ENCODE assay signal across 26 cellular contexts in the genomic region with DNA sequence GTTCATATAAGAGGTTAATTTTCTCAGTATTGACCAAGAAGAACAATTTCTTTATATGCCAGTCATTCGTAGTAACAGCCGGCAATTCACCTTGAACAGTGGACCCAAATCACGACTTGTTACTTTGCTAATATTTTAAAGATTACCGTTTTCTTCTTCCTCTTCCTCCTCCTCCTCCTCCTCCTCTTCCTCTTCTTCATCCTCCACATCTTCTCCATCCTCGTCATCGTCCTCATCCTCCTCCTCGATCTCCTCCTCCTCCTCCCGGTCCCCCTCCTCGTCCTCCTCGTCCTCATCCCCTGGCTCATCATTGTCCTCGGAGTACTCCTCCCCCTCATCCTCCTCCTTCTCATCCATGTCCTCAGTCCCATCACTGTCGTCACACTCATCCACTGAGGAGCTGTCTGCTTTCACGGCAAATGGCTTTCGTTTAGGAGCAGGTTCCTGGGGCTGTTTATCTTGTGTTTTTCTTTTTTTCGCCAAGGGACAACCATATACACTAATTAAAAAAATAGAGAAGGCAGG.
"Had no signal": no experiment of that assay in that cellular context is flagged by ENCODE, and none has a peak within 500 bp of the region (broad histone marks: within the 10 kb centered on the region; RNA-seq: fewer than 3 reads in every experiment).

No MANE protein-coding gene starts in this region.

- H3K27me3 ChIP-seq: colonic mucosa, dorsolateral prefrontal cortex, esophagus squamous epithelium, foreskin keratinocyte, gastrocnemius medialis, gastroesophageal sphincter, heart left ventricle, heart right ventricle had no signal

- H3K27ac ChIP-seq: colonic mucosa, coronary artery, epithelial cell of prostate, esophagus muscularis mucosa, esophagus squamous epithelium, foreskin keratinocyte, gastrocnemius medialis, gastroesophageal sphincter, heart left ventricle, heart right ventricle had no signal

- H3K36me3 ChIP-seq: colonic mucosa, esophagus muscularis mucosa, esophagus squamous epithelium, gastrocnemius medialis, gastroesophageal sphincter, heart left ventricle, heart right ventricle had no signal

- ATAC-seq: effector memory CD8-positive, alpha-beta T cell; esophagus mucosa; foreskin keratinocyte; gastrocnemius medialis; gastroesophageal sphincter; heart left ventricle; heart right ventricle had no signal

- H3K4me1 ChIP-seq: colonic mucosa, esophagus muscularis mucosa, foreskin keratinocyte, gastrocnemius medialis, gastroesophageal sphincter had no signal

- FAIRE-seq: colon, endometrium, endothelial cell of umbilical vein had no signal

- H3K9me3 ChIP-seq: colonic mucosa, esophagus muscularis mucosa, esophagus squamous epithelium, gastrocnemius medialis, gastroesophageal sphincter, heart left ventricle, heart right ventricle had no signal

- H3K4me3 ChIP-seq: colonic mucosa, coronary artery, esophagus muscularis mucosa, esophagus squamous epithelium, gastrocnemius medialis, gastroesophageal sphincter, heart left ventricle, heart right ventricle had no signal

- DNase-seq: colonic mucosa; cortex of kidney; dermis blood vessel endothelial cell; effector CD4-positive, alpha-beta T cell; effector CD8-positive, alpha-beta T cell; effector memory CD4-positive, alpha-beta T cell; effector memory CD8-positive, alpha-beta T cell; endodermal cell; erythroblast; esophagus squamous epithelium; foreskin fibroblast; foreskin keratinocyte; foreskin melanocyte; gastrocnemius medialis; glutamatergic neuron; heart left ventricle; heart right ventricle had no signal
